In genomic region chr9:34578241-34579096, GRCh38 we compare ENCODE assay signal across 8 cellular contexts. TPM values are rescaled to one million over a fixed set of nuclear protein-coding genes. Genes with fewer than 3 reads are reported as not detected.
DNase-seq lines count a peak whose midpoint lies in the region; ATAC-seq and TF ChIP-seq lines count a peak whose summit lies in the region.

No MANE protein-coding gene starts in this region.

- no peaks in the 10 kb centered on the region for H3K79me2 ChIP-seq in fibroblast of lung (ENCODE audit: control insufficient read depth, insufficient read depth, low read length)
- no peaks in the 10 kb centered on the region for H3K79me2 ChIP-seq in neural progenitor cell (ENCODE audit: low read depth)

- no peak overlapping the region for H3K27ac ChIP-seq in CD4-positive, alpha-beta memory T cell (ENCODE audit: low read depth, low read length)
- no peak overlapping the region for H3K27ac ChIP-seq in fibroblast of lung (ENCODE audit: insufficient read depth, low read length)
- H3K27ac ChIP-seq in neural progenitor cell: peak overlapping the region; percentile 81

- H3K4me1 Mint-ChIP-seq in CD4-positive, alpha-beta memory T cell: peaks cover 2 to 27% (median 12%) of the 10 kb centered on the region in 4 donors
- H3K4me1 Mint-ChIP-seq in neural progenitor cell (peaks cover 83% of the 10 kb centered on the region), MCF 10A (ENCODE audit: insufficient read depth, unreplicated experiment) (no peaks in the 10 kb centered on the region)

- H3K9me3 Mint-ChIP-seq in CD4-positive, alpha-beta memory T cell: no peaks in the 10 kb centered on the region
- H3K9me3 Mint-ChIP-seq in neural progenitor cell: no peaks in the 10 kb centered on the region
- no peaks in the 10 kb centered on the region for H3K9me3 Mint-ChIP-seq in MCF 10A (ENCODE audit: unreplicated experiment)

- H3K36me3 Mint-ChIP-seq in CD4-positive, alpha-beta memory T cell: no peaks in the 10 kb centered on the region
- H3K36me3 Mint-ChIP-seq in neural progenitor cell (peaks cover 6% of the 10 kb centered on the region), MCF 10A (ENCODE audit: insufficient read depth, unreplicated experiment) (no peaks in the 10 kb centered on the region)

- DNase-seq in CD4-positive, alpha-beta memory T cell: peak in 1 of 5 donors; percentile 10
- peak; percentile 57 for DNase-seq in NCI-H2227 (lab: John Stamatoyannopoulos, UW; ENCODE audit: unreplicated experiment)
- DNase-seq in fibroblast of lung (ENCODE audit: low read depth in 2 of 2): peak; percentile 31 to 71
- peak; percentile 86 for DNase-seq in neural progenitor cell (ENCODE audit: low spot score)
- no peak for DNase-seq in MCF 10A (ENCODE audit: unreplicated experiment)
- DNase-seq in SW 1271 (lab: John Stamatoyannopoulos, UW): no peak

- H3K9ac ChIP-seq in fibroblast of lung (ENCODE audit: insufficient read depth, low read length): no peak overlapping the region
- H3K9ac ChIP-seq in neural progenitor cell: no peak overlapping the region

- peaks cover 45 to 64% of the 10 kb centered on the region in 2 donors for H3K27me3 Mint-ChIP-seq in CD4-positive, alpha-beta memory T cell
- peaks cover 6% of the 10 kb centered on the region for H3K27me3 Mint-ChIP-seq in neural progenitor cell (ENCODE audit: insufficient read depth, low read depth)
- peaks cover 44% of the 10 kb centered on the region for H3K27me3 Mint-ChIP-seq in MCF 10A (ENCODE audit: insufficient read depth, unreplicated experiment)

- H3K9me3 ChIP-seq in CD4-positive, alpha-beta memory T cell (ENCODE audit: control insufficient read depth in 1 of 2, low read length in 2 of 2): no peaks in the 10 kb centered on the region
- no peaks in the 10 kb centered on the region for H3K9me3 ChIP-seq in fibroblast of lung (ENCODE audit: control insufficient read depth, insufficient read depth, low read depth, low read length)
- no peaks in the 10 kb centered on the region for H3K9me3 ChIP-seq in neural progenitor cell (ENCODE audit: low read depth)

- peak overlapping the region in 5 of 8 donors; percentile 40 to 52 (median 44) for H3K4me3 Mint-ChIP-seq in CD4-positive, alpha-beta memory T cell
- H3K4me3 Mint-ChIP-seq in neural progenitor cell (peak overlapping the region; percentile 85), MCF 10A (ENCODE audit: unreplicated experiment) (no peak overlapping the region)

- H3K27me3 ChIP-seq in CD4-positive, alpha-beta memory T cell (ENCODE audit: insufficient read depth, low read length): peaks cover 20% of the 10 kb centered on the region
- H3K27me3 ChIP-seq in fibroblast of lung (ENCODE audit: control insufficient read depth, insufficient read depth, low read length) (peaks cover 44% of the 10 kb centered on the region), neural progenitor cell (peaks cover 12% of the 10 kb centered on the region)

- H3F3A ChIP-seq in neural progenitor cell (ENCODE audit: low read depth): peaks cover 59% of the 10 kb centered on the region

- H3K4me2 ChIP-seq in fibroblast of lung (ENCODE audit: extremely low read depth, insufficient read depth, low read length): no peak overlapping the region
- H3K4me2 ChIP-seq in neural progenitor cell: peak overlapping the region; percentile 94

- H3K4me3 ChIP-seq in CD4-positive, alpha-beta memory T cell (ENCODE audit: low read length in 2 of 2): no peak overlapping the region
- H3K4me3 ChIP-seq in fibroblast of lung (replicated peaks in 1 of 4; ENCODE audit: control extremely low read depth in 1 of 4, insufficient read depth in 1 of 4, low read depth in 3 of 4, low read length in 4 of 4) (no peak overlapping the region), neural progenitor cell (peak overlapping the region; percentile 55)

- H2AFZ ChIP-seq in fibroblast of lung (ENCODE audit: low read length) (no peak overlapping the region), neural progenitor cell (replicated peaks) (no peak overlapping the region)

- H3K4me1 ChIP-seq in CD4-positive, alpha-beta memory T cell (ENCODE audit: insufficient read depth, low read length): peaks cover 8% of the 10 kb centered on the region
- no peaks in the 10 kb centered on the region for H3K4me1 ChIP-seq in fibroblast of lung (ENCODE audit: control insufficient read depth, extremely low read depth, insufficient read depth, low read length)
- peaks cover 76% of the 10 kb centered on the region for H3K4me1 ChIP-seq in neural progenitor cell

- no peak for TF ChIP-seq CTCF in fibroblast of lung (conservative IDR thresholded peaks at IDR 0.05 in 1 of 2, IDR thresholded peaks at IDR 0.05 in 1 of 2; ENCODE audit: low read depth in 1 of 2, low read length in 2 of 2)
- TF ChIP-seq CTCF in neural progenitor cell (IDR thresholded peaks at IDR 0.05): peak; percentile 3
- TF ChIP-seq CTCF in MCF 10A (IDR thresholded peaks at IDR 0.05; ENCODE audit: unreplicated experiment): no peak

- H3K27ac Mint-ChIP-seq in CD4-positive, alpha-beta memory T cell: no peak overlapping the region
- H3K27ac Mint-ChIP-seq in neural progenitor cell (peak overlapping the region; percentile 97), MCF 10A (ENCODE audit: low read depth, unreplicated experiment) (no peak overlapping the region)

- BruUV-seq in MCF 10A (replicated peaks; lab: Mats Ljungman, UMichigan): no TSS peak

- CTCF ChIA-PET in CD4-positive, alpha-beta memory T cell (lab: Charles Lee; ENCODE audit: partially characterized antibody): interaction anchor here (1.3 to 1.8 kb wide), 2 partner anchors 13 to 14 kb away, joined by 3 to 11 read pairs; no protein-coding TSS in a partner anchor
- CTCF ChIA-PET in MCF 10A (lab: Yijun Ruan, JAX): interaction anchor here (5.0 kb wide), 1 partner anchor 13 kb away, joined by 35 read pairs; no protein-coding TSS in a partner anchor

- H4K20me1 ChIP-seq in fibroblast of lung (ENCODE audit: control insufficient read depth, extremely low read depth, insufficient read depth, low read length) (no peaks in the 10 kb centered on the region), neural progenitor cell (ENCODE audit: low read depth) (peaks cover 32% of the 10 kb centered on the region)

- ATAC-seq in GM21737 (IDR thresholded peaks at IDR 0.05; ENCODE audit: unreplicated experiment) (no peak), GM18909 (IDR thresholded peaks at IDR 0.05; ENCODE audit: poor library complexity, unreplicated experiment) (no peak)

- POLR2A ChIA-PET in CD4-positive, alpha-beta memory T cell (lab: Charles Lee; ENCODE audit: partially characterized antibody): interaction anchor here (1.0 to 1.1 kb wide), 2 partner anchors 14 to 60 kb away, joined by 3 read pairs; no protein-coding TSS in a partner anchor
- POLR2A ChIA-PET in MCF 10A (lab: Yijun Ruan, JAX): no interaction called here

- intact Hi-C loops in CD4-positive, alpha-beta memory T cell (cut with micrococcal nuclease): no loop called here
- intact Hi-C loops in MCF 10A (cut with micrococcal nuclease): no loop called here

- H3K36me3 ChIP-seq in CD4-positive, alpha-beta memory T cell (ENCODE audit: insufficient read depth, low read length): no peaks in the 10 kb centered on the region
- H3K36me3 ChIP-seq in fibroblast of lung (ENCODE audit: control insufficient read depth, insufficient read depth, low read length) (no peaks in the 10 kb centered on the region), neural progenitor cell (no peaks in the 10 kb centered on the region)

RNA-seq across cellular contexts. Expression of gene CNTFR, which starts 11.1 kb away (rescaled TPM):
- total RNA-seq in CD4-positive, alpha-beta memory T cell: not detected
- not detected for polyA plus RNA-seq in CD4-positive, alpha-beta memory T cell
- total RNA-seq in fibroblast of lung: 0.26 TPM in 1 of 2 replicates, not detected in the other
- 0.18 TPM in 1 of 2 replicates, not detected in the other for polyA plus RNA-seq in fibroblast of lung
- 0.06 TPM in 1 of 2 replicates, not detected in the other for polyA plus RNA-seq in fibroblast of lung (2012)
- not detected in 2 replicates for polyA minus RNA-seq in fibroblast of lung (ENCODE audit: low replicate concordance)
- total RNA-seq in neural progenitor cell (ENCODE audit: low replicate concordance): 8.6 and 37.2 TPM in 2 replicates
- not detected in 2 replicates for total RNA-seq in MCF 10A (2022)

RNA-seq across cellular contexts. Expression of gene RPP25L, which starts 33.4 kb away (rescaled TPM):
- total RNA-seq in CD4-positive, alpha-beta memory T cell: 10 to 100 TPM; 28.5 to 28.9 TPM
- 10 to 100 TPM; 39.1 to 46.5 TPM for polyA plus RNA-seq in CD4-positive, alpha-beta memory T cell
- total RNA-seq in fibroblast of lung (25.7 and 34.3 TPM in 2 replicates), neural progenitor cell (ENCODE audit: low replicate concordance) (17.4 and 40.1 TPM in 2 replicates), MCF 10A (2022) (41.6 and 42.8 TPM in 2 replicates)
- polyA plus RNA-seq in fibroblast of lung: 12.6 and 13.5 TPM in 2 replicates
- polyA plus RNA-seq in fibroblast of lung (2012): 22.0 and 24.5 TPM in 2 replicates
- 7.3 and 16.9 TPM in 2 replicates for polyA minus RNA-seq in fibroblast of lung (ENCODE audit: low replicate concordance)

RNA-seq across cellular contexts. Expression of gene DCTN3, which starts 41.8 kb away (rescaled TPM):
- 10 to 100 TPM; 57.8 to 62.0 TPM for total RNA-seq in CD4-positive, alpha-beta memory T cell
- 100 to 1,000 TPM; 112 to 144 TPM for polyA plus RNA-seq in CD4-positive, alpha-beta memory T cell
- total RNA-seq in fibroblast of lung (95.8 and 106 TPM in 2 replicates), neural progenitor cell (ENCODE audit: low replicate concordance) (45.6 and 98.3 TPM in 2 replicates), MCF 10A (2022) (88.5 and 92.4 TPM in 2 replicates)
- 157 and 194 TPM in 2 replicates for polyA plus RNA-seq in fibroblast of lung
- 146 and 192 TPM in 2 replicates for polyA plus RNA-seq in fibroblast of lung (2012)
- 127 and 144 TPM in 2 replicates for polyA minus RNA-seq in fibroblast of lung (ENCODE audit: low replicate concordance)

RNA-seq across cellular contexts. Expression of gene ARID3C, which starts 50.4 kb away (rescaled TPM):
- total RNA-seq in CD4-positive, alpha-beta memory T cell: not detected
- polyA plus RNA-seq in CD4-positive, alpha-beta memory T cell: not detected
- total RNA-seq in fibroblast of lung: under 0.01 and 0.17 TPM in 2 replicates
- not detected in 2 replicates for polyA plus RNA-seq in fibroblast of lung
- 0.08 and 0.09 TPM in 2 replicates for polyA plus RNA-seq in fibroblast of lung (2012)
- not detected in 2 replicates for polyA minus RNA-seq in fibroblast of lung (ENCODE audit: low replicate concordance)
- 4.7 and 5.3 TPM in 2 replicates for total RNA-seq in neural progenitor cell (ENCODE audit: low replicate concordance)
- total RNA-seq in MCF 10A (2022): not detected in 2 replicates

RNA-seq across cellular contexts. Expression of gene ENHO, which starts 55.7 kb away (rescaled TPM):
- total RNA-seq in CD4-positive, alpha-beta memory T cell: not detected
- polyA plus RNA-seq in CD4-positive, alpha-beta memory T cell: under 1 TPM in 1 of 2 donors, not detected in 1; 0.47 TPM
- total RNA-seq in fibroblast of lung (under 0.01 TPM in 1 of 2 replicates, not detected in the other), neural progenitor cell (ENCODE audit: low replicate concordance) (4.4 and 21.3 TPM in 2 replicates), MCF 10A (2022) (not detected in 2 replicates)
- polyA plus RNA-seq in fibroblast of lung: 0.07 TPM in 1 of 2 replicates, not detected in the other
- 0.21 TPM in 1 of 2 replicates, not detected in the other for polyA plus RNA-seq in fibroblast of lung (2012)
- polyA minus RNA-seq in fibroblast of lung (ENCODE audit: low replicate concordance): not detected in 2 replicates

Comparison
In these comparisons a context has a peak if more than half of its experiments do, and no peak if none do; other contexts are left out.
1. DNase-seq: peak in NCI-H2227 (single experiment), fibroblast of lung (2 of 2) and neural progenitor cell (single experiment); none in MCF 10A (single experiment) and SW 1271 (0 of 2).